In genomic region chr12:11768233-11768965, GRCh38 we compare ENCODE assay signal across 15 cellular contexts.
A peak's percentile ranks its signal among the peaks of the same experiment; 100 is the strongest.
DNase-seq lines count a peak whose midpoint lies in the region; ATAC-seq and TF ChIP-seq lines count a peak whose summit lies in the region.
"Had no signal": no experiment of that assay in that cellular context is flagged by ENCODE, and none has a peak within 500 bp of the region (broad histone marks: within the 10 kb centered on the region; RNA-seq: fewer than 3 reads in every experiment).

No MANE protein-coding gene starts in this region.

- POLR2A ChIA-PET in activated CD4-positive, alpha-beta memory T cell treated with anti-CD3 and anti-CD28 coated beads for 36 hours (lab: Charles Lee), result no interaction called here
- POLR2A ChIA-PET in activated CD4-positive, alpha-beta memory T cell treated with anti-CD3 and anti-CD28 coated beads, Interleukin-2, amount 10 ng/mL, durations not matched to agents 7 days and 5 days (lab: Charles Lee), result no interaction called here

- no peaks in the 10 kb centered on the region for H3K27me3 ChIP-seq in ascending aorta
- no peaks in the 10 kb centered on the region for H3K27me3 ChIP-seq in transverse colon
- no peaks in the 10 kb centered on the region for H3K27me3 ChIP-seq in tibial nerve

- no peaks in the 10 kb centered on the region for H3K9me3 Mint-ChIP-seq in activated CD4-positive, alpha-beta memory T cell treated with anti-CD3 and anti-CD28 coated beads for 36 hours
- no peaks in the 10 kb centered on the region for H3K9me3 Mint-ChIP-seq in activated CD4-positive, alpha-beta memory T cell treated with anti-CD3 and anti-CD28 coated beads, Interleukin-2, amount 10 ng/mL, durations not matched to agents 7 days and 5 days
- H3K9me3 Mint-ChIP-seq in memory B cell, result no peaks in the 10 kb centered on the region

- no peak overlapping the region for H3K4me3 Mint-ChIP-seq in activated CD4-positive, alpha-beta memory T cell treated with anti-CD3 and anti-CD28 coated beads for 36 hours
- H3K4me3 Mint-ChIP-seq in activated CD4-positive, alpha-beta memory T cell treated with anti-CD3 and anti-CD28 coated beads, Interleukin-2, amount 10 ng/mL, durations not matched to agents 7 days and 5 days, result no peak overlapping the region
- no peak overlapping the region for H3K4me3 Mint-ChIP-seq in memory B cell

- H3K9me3 ChIP-seq in ascending aorta, result no peaks in the 10 kb centered on the region
- H3K9me3 ChIP-seq in transverse colon, result no peaks in the 10 kb centered on the region
- no peaks in the 10 kb centered on the region for H3K9me3 ChIP-seq in tibial nerve

- CTCF ChIA-PET in activated CD4-positive, alpha-beta memory T cell treated with anti-CD3 and anti-CD28 coated beads for 36 hours (lab: Charles Lee), result interaction anchor here (1.1 to 1.3 kb wide), 2 partner anchors 36 to 265 kb away, joined by 3 to 7 read pairs; no protein-coding TSS in a partner anchor
- CTCF ChIA-PET in activated CD4-positive, alpha-beta memory T cell treated with anti-CD3 and anti-CD28 coated beads, Interleukin-2, amount 10 ng/mL, durations not matched to agents 7 days and 5 days (lab: Charles Lee), result interaction anchor here (0.7 to 1.3 kb wide), 2 partner anchors 264 to 271 kb away, joined by 3 read pairs; no protein-coding TSS in a partner anchor

- intact Hi-C loops in activated CD4-positive, alpha-beta memory T cell treated with anti-CD3 and anti-CD28 coated beads for 36 hours (cut with micrococcal nuclease), result loop anchor here (5.0 kb wide), 2 partner anchors 109 to 191 kb away; no protein-coding TSS in a partner anchor
- intact Hi-C loops in ascending aorta (cut with DNase I), result loop anchor here (10.0 kb wide), 1 partner anchor 1136 kb away; no protein-coding TSS in a partner anchor
- intact Hi-C loops in transverse colon (cut with DNase I; ENCODE audit: low total_unique reads), result no loop called here

- TF ChIP-seq CTCF in ascending aorta (IDR thresholded peaks at IDR 0.05) (no peak), transverse colon (IDR thresholded peaks at IDR 0.05) (no peak), tibial nerve (IDR thresholded peaks at IDR 0.05) (no peak)

- TF ChIP-seq POLR2A in transverse colon (IDR thresholded peaks at IDR 0.05) (no peak), tibial nerve (IDR thresholded peaks at IDR 0.05) (no peak)

- no peak for ATAC-seq in memory B cell (ENCODE audit: low read depth)
- ATAC-seq in stimulated activated naive CD8-positive, alpha-beta T cell treated with anti-CD3 and anti-CD28 coated beads, Interleukin-15, Interleukin-2, amounts not matched to agents 100 U/mL and 50 U/mL, for 24 hours, result no peak

- in situ Hi-C loops in transverse colon (cut with MboI; ENCODE audit: low pct_ligation_motif_present in 1 of 4, low pct_unique_long_range_greater_than_20kb in 1 of 4, low sequenced_read_pairs in 3 of 4), result no loop called here

- H3K4me1 ChIP-seq in ascending aorta (peaks cover 11 to 50% of the 10 kb centered on the region in 2 donors), transverse colon (peaks cover 41 to 79% (median 58%) of the 10 kb centered on the region in 4 donors), tibial nerve (peaks cover 0 to 50% (median 21%) of the 10 kb centered on the region in 4 donors)

- WGBS in transverse colon (ENCODE audit: low coverage in 1 of 2), 2 donors, result 49 to 100% methylated on average over 1 to 5 of the region's 5 CpGs
- WGBS in tibial nerve, 2 donors, result 85 to 86% methylated on average over 5 of the region's 5 CpGs

- H3K27ac ChIP-seq in ascending aorta (peak overlapping the region; percentile 15 to 37), transverse colon (peak overlapping the region; percentile 45 to 83 (median 76)), tibial nerve (no peak overlapping the region)
- H3K27ac ChIP-seq: C4-2B, RWPE1 had no signal

- peaks cover 27% of the 10 kb centered on the region for H3K36me3 Mint-ChIP-seq in activated CD4-positive, alpha-beta memory T cell treated with anti-CD3 and anti-CD28 coated beads for 36 hours
- H3K36me3 Mint-ChIP-seq in activated CD4-positive, alpha-beta memory T cell treated with anti-CD3 and anti-CD28 coated beads, Interleukin-2, amount 10 ng/mL, durations not matched to agents 7 days and 5 days (ENCODE audit: low read depth), result peaks cover 56% of the 10 kb centered on the region
- H3K36me3 Mint-ChIP-seq in memory B cell, result peaks cover 7% of the 10 kb centered on the region

- peak overlapping the region; percentile 43 for H3K27ac Mint-ChIP-seq in activated CD4-positive, alpha-beta memory T cell treated with anti-CD3 and anti-CD28 coated beads for 36 hours
- H3K27ac Mint-ChIP-seq in activated CD4-positive, alpha-beta memory T cell treated with anti-CD3 and anti-CD28 coated beads, Interleukin-2, amount 10 ng/mL, durations not matched to agents 7 days and 5 days, result no peak overlapping the region
- peak overlapping the region; percentile 95 for H3K27ac Mint-ChIP-seq in memory B cell

- DNase-seq in activated CD4-positive, alpha-beta memory T cell treated with anti-CD3 and anti-CD28 coated beads for 36 hours, result no peak
- no peak for DNase-seq in activated CD4-positive, alpha-beta memory T cell treated with anti-CD3 and anti-CD28 coated beads, Interleukin-2, amount 10 ng/mL, durations not matched to agents 7 days and 5 days
- DNase-seq in ascending aorta (ENCODE audit: low spot score in 2 of 2), result no peak
- no peak for DNase-seq in memory B cell (ENCODE audit: low spot score in 2 of 2)
- DNase-seq in transverse colon, result no peak
- DNase-seq in COLO829 (ENCODE audit: low spot score), result no peak
- DNase-seq in tibial nerve (ENCODE audit: low spot score in 2 of 2), result no peak
- no peak for DNase-seq in stimulated activated naive CD8-positive, alpha-beta T cell treated with anti-CD3 and anti-CD28 coated beads, Interleukin-15, Interleukin-2, amounts not matched to agents 100 U/mL and 50 U/mL, for 24 hours
- DNase-seq: activated CD4-positive, alpha-beta T cell treated with anti-CD3 and anti-CD28 coated beads, Interleukin-2, amount 50 U/mL, for 4 hours; activated T-cell treated with anti-CD3 and anti-CD28 coated beads, Interleukin-2, amount 50 U/mL, for 48 hours; cerebellar nuclear complex; NCI-H1436; stimulated activated CD4-positive, alpha-beta T cell treated with anti-CD3 and anti-CD28 coated beads, Interleukin-4, amount 100 ng/mL, for 24 hours had no signal

- TF ChIP-seq EP300 in transverse colon (IDR thresholded peaks at IDR 0.05; ENCODE audit: low read depth), result no peak
- TF ChIP-seq EP300 in tibial nerve (IDR thresholded peaks at IDR 0.05), result no peak

- no peak overlapping the region for H3K4me3 ChIP-seq in ascending aorta
- H3K4me3 ChIP-seq in transverse colon, result no peak overlapping the region
- H3K4me3 ChIP-seq in tibial nerve, result no peak overlapping the region

- H3K27me3 Mint-ChIP-seq in activated CD4-positive, alpha-beta memory T cell treated with anti-CD3 and anti-CD28 coated beads for 36 hours, result no peaks in the 10 kb centered on the region
- no peaks in the 10 kb centered on the region for H3K27me3 Mint-ChIP-seq in activated CD4-positive, alpha-beta memory T cell treated with anti-CD3 and anti-CD28 coated beads, Interleukin-2, amount 10 ng/mL, durations not matched to agents 7 days and 5 days
- no peaks in the 10 kb centered on the region for H3K27me3 Mint-ChIP-seq in memory B cell

- H3K4me1 Mint-ChIP-seq in activated CD4-positive, alpha-beta memory T cell treated with anti-CD3 and anti-CD28 coated beads for 36 hours (ENCODE audit: low read depth), result peaks cover 95% of the 10 kb centered on the region
- peaks cover 85% of the 10 kb centered on the region for H3K4me1 Mint-ChIP-seq in activated CD4-positive, alpha-beta memory T cell treated with anti-CD3 and anti-CD28 coated beads, Interleukin-2, amount 10 ng/mL, durations not matched to agents 7 days and 5 days
- peaks cover 46% of the 10 kb centered on the region for H3K4me1 Mint-ChIP-seq in memory B cell

- H3K36me3 ChIP-seq in ascending aorta, result no peaks in the 10 kb centered on the region
- no peaks in the 10 kb centered on the region for H3K36me3 ChIP-seq in transverse colon
- H3K36me3 ChIP-seq in tibial nerve, result no peaks in the 10 kb centered on the region

Comparison
In these comparisons a context has a peak if more than half of its experiments do, and no peak if none do; other contexts are left out.
1. H3K27ac ChIP-seq: peak in ascending aorta (2 of 2) and transverse colon (4 of 4); none in tibial nerve (0 of 4).